8 cellular contexts compared by ENCODE assay signal in the genomic region with DNA sequence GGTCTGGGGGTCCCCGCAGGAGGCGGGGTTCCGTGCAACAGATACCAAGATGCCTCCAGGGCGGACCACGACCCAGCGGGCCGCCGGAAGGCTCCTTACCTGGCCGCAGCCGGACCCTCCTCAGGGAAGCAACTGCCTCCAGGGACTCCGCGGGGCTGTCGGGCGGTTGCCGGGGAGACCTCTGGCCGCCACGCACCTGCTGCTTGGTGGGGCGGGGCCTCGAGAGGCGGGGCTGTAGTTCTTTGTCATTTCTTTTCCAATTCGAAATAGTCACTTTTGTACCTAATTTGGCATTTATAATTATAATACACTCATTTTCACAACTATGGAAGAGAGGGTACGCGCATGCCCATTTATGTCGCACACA. TPM values are rescaled to one million over a fixed set of nuclear protein-coding genes. Genes with fewer than 3 reads are reported as not detected.
A peak's percentile ranks its signal among the peaks of the same experiment; 100 is the strongest.
DNase-seq lines count a peak whose midpoint lies in the region; ATAC-seq and TF ChIP-seq lines count a peak whose summit lies in the region.

No MANE protein-coding gene starts in this region.

- H3K27ac ChIP-seq in foreskin keratinocyte (no peak overlapping the region), transverse colon (peak overlapping the region; percentile 86 to 96 (median 92))

- TF ChIP-seq EP300 in transverse colon (IDR thresholded peaks at IDR 0.05; ENCODE audit: low read depth), result no peak

- H3K4me3 ChIP-seq in AG09309 (ENCODE audit: control insufficient read depth, low read depth, low read length), result peak overlapping the region; percentile 75
- H3K4me3 ChIP-seq in transverse colon, result peak overlapping the region; percentile 38 to 78 (median 69)

- H3K27me3 ChIP-seq in foreskin keratinocyte (peaks cover 13% of the 10 kb centered on the region), transverse colon (no peaks in the 10 kb centered on the region)

- H3K9me3 ChIP-seq in transverse colon, result no peaks in the 10 kb centered on the region

- TF ChIP-seq CTCF in AG09309 (IDR thresholded peaks at IDR 0.05; ENCODE audit: control insufficient read depth, insufficient read depth, low read depth, low read length, missing control alignments) (no peak), foreskin keratinocyte (conservative IDR thresholded peaks at IDR 0.05) (no peak), transverse colon (IDR thresholded peaks at IDR 0.05) (no peak)

- in situ Hi-C loops in transverse colon (cut with MboI; ENCODE audit: low pct_ligation_motif_present in 1 of 4, low pct_unique_long_range_greater_than_20kb in 1 of 4, low sequenced_read_pairs in 3 of 4), result loop anchor here (10.0 to 25.0 kb wide), 4 partner anchors 178 to 704 kb away; a partner anchor contains a TSS

- peaks cover 4% of the 10 kb centered on the region for H3K4me1 ChIP-seq in foreskin keratinocyte
- H3K4me1 ChIP-seq in transverse colon, result peaks cover 0 to 26% (median 21%) of the 10 kb centered on the region in 4 donors

- ATAC-seq in GM19043 (IDR thresholded peaks at IDR 0.05; ENCODE audit: low read depth, unreplicated experiment), result peak; percentile 38
- ATAC-seq in HG03378 (IDR thresholded peaks at IDR 0.05; ENCODE audit: unreplicated experiment), result peak; percentile 18
- ATAC-seq in foreskin keratinocyte, result peak; percentile 28

- DNase-seq in AG09309 (ENCODE audit: low read depth) (no peak), OCI-M1 (lab: John Stamatoyannopoulos, UW) (peak; percentile 70), foreskin keratinocyte (no peak), nucleus accumbens (lab: John Stamatoyannopoulos, UW) (peak in 42 of 56 donors; percentile 24 to 73 (median 50)), transverse colon (peak; percentile 83)
- DNase-seq in activated effector memory CD4-positive, alpha-beta T cell treated with Interleukin-2 at 50 U/mL for 16 hours, result peak; percentile 55

- no peaks in the 10 kb centered on the region for H3K36me3 ChIP-seq in transverse colon

- no peak for TF ChIP-seq POLR2A in transverse colon (IDR thresholded peaks at IDR 0.05)

- intact Hi-C loops in transverse colon (cut with DNase I; ENCODE audit: low total_unique reads), result no loop called here

- WGBS in transverse colon (ENCODE audit: low coverage in 1 of 2), 2 donors, result 1% methylated on average over 24 of the region's 24 CpGs; no CpG with 5 or more reads in 1 of the 2 donors

RNA-seq across cellular contexts. Expression of a gene that starts 0.6 kb away (rescaled TPM):
- total RNA-seq in foreskin keratinocyte, result 0.71 and 1.4 TPM in 2 replicates
- 0.37 and 0.50 TPM in 2 replicates for polyA plus RNA-seq in foreskin keratinocyte
- 10 to 100 TPM; 12.0 to 32.0 (median 23.2) TPM for total RNA-seq in transverse colon

RNA-seq across cellular contexts. Expression of a gene that starts 0.7 kb away (rescaled TPM):
- total RNA-seq in foreskin keratinocyte (7.7 and 8.7 TPM in 2 replicates), transverse colon (10 to 100 TPM in 3 of 4 donors, 1 to 10 TPM in 1; 3.7 to 21.6 (median 15.2) TPM)
- polyA plus RNA-seq in foreskin keratinocyte, result 4.7 and 4.9 TPM in 2 replicates

Comparison
In these comparisons a context has a peak if more than half of its experiments do, and no peak if none do; other contexts are left out.
1. DNase-seq: peak in OCI-M1 (single experiment), activated effector memory CD4-positive, alpha-beta T cell treated with Interleukin-2 at 50 U/mL for 16 hours (single experiment), nucleus accumbens (42 of 56) and transverse colon (single experiment); none in AG09309 (single experiment) and foreskin keratinocyte (0 of 2).
2. Peak in every context shown above with its lines, with median percentiles within 50 percentile points of each other: ATAC-seq.